Comparison of ENCODE assay signal across 11 cellular contexts in genomic region chr4:54276633-54277426, GRCh38. TPM values are rescaled to one million over a fixed set of nuclear protein-coding genes. Genes with fewer than 3 reads are reported as not detected.
A peak's percentile ranks its signal among the peaks of the same experiment; 100 is the strongest.
DNase-seq lines count a peak whose midpoint lies in the region; ATAC-seq and TF ChIP-seq lines count a peak whose summit lies in the region.
"Had no signal": no experiment of that assay in that cellular context is flagged by ENCODE, and none has a peak within 500 bp of the region (broad histone marks: within the 10 kb centered on the region; RNA-seq: fewer than 3 reads in every experiment).

No MANE protein-coding gene starts in this region.

- peaks cover 5 to 18% of the 10 kb centered on the region in 2 experiments for H3K9me3 Mint-ChIP-seq in H9
- peaks cover 5% of the 10 kb centered on the region for H3K9me3 Mint-ChIP-seq in activated T-helper 1 cell treated with anti-CD3 and anti-CD28 coated beads, Interleukin-12 subunit alpha, Interleukin-12 subunit beta, Interleukin-2, Interleukin-4 antibody, amounts not matched to agents 30 ng/mL and 10 ng/mL and 1 ng/mL, durations not matched to agents 14 hours and 24 hours and 36 hours
- peaks cover 0 to 5% (median 2%) of the 10 kb centered on the region in 11 donors for H3K9me3 Mint-ChIP-seq in naive thymus-derived CD4-positive, alpha-beta T cell

- H4K5ac ChIP-seq in H9 (ENCODE audit: insufficient read length, low read depth, low read length): no peak overlapping the region

- no peak overlapping the region for H3K56ac ChIP-seq in H9 (ENCODE audit: insufficient read length, low read depth, low read length)

- no peaks in the 10 kb centered on the region for H4K20me1 ChIP-seq in H9 (ENCODE audit: control insufficient read depth, insufficient read depth, insufficient read length)
- H4K20me1 ChIP-seq: BLaER1 had no signal

- peaks cover 35 to 45% of the 10 kb centered on the region in 2 experiments for H3K4me1 Mint-ChIP-seq in H9
- peaks cover 32% of the 10 kb centered on the region for H3K4me1 Mint-ChIP-seq in activated T-helper 1 cell treated with anti-CD3 and anti-CD28 coated beads, Interleukin-12 subunit alpha, Interleukin-12 subunit beta, Interleukin-2, Interleukin-4 antibody, amounts not matched to agents 30 ng/mL and 10 ng/mL and 1 ng/mL, durations not matched to agents 14 hours and 24 hours and 36 hours (ENCODE audit: low read depth)
- H3K4me1 Mint-ChIP-seq in naive thymus-derived CD4-positive, alpha-beta T cell: peaks cover 0 to 19% (median 0%) of the 10 kb centered on the region in 7 donors

- H2BK15ac ChIP-seq in H9 (ENCODE audit: low read depth, low read length): no peak overlapping the region

- H2BK120ac ChIP-seq in H9 (ENCODE audit: low read depth, low read length, poor library complexity, severe bottlenecking): no peak overlapping the region

- H3K23ac ChIP-seq in H9 (ENCODE audit: insufficient read length, low read depth, low read length): no peak overlapping the region

- peak overlapping the region; percentile 35 to 64 (median 46); a peak in 5 of 7 replicates for H3K27ac Mint-ChIP-seq in H9
- no peak overlapping the region for H3K27ac Mint-ChIP-seq in activated T-helper 1 cell treated with anti-CD3 and anti-CD28 coated beads, Interleukin-12 subunit alpha, Interleukin-12 subunit beta, Interleukin-2, Interleukin-4 antibody, amounts not matched to agents 30 ng/mL and 10 ng/mL and 1 ng/mL, durations not matched to agents 14 hours and 24 hours and 36 hours
- H3K27ac Mint-ChIP-seq in naive thymus-derived CD4-positive, alpha-beta T cell: peak overlapping the region in 2 of 9 donors; percentile 8 to 51

- H3K4me3 Mint-ChIP-seq in H9: peak overlapping the region; percentile 60 to 68
- H3K4me3 Mint-ChIP-seq in activated T-helper 1 cell treated with anti-CD3 and anti-CD28 coated beads, Interleukin-12 subunit alpha, Interleukin-12 subunit beta, Interleukin-2, Interleukin-4 antibody, amounts not matched to agents 30 ng/mL and 10 ng/mL and 1 ng/mL, durations not matched to agents 14 hours and 24 hours and 36 hours: peak overlapping the region; percentile 40
- H3K4me3 Mint-ChIP-seq in naive thymus-derived CD4-positive, alpha-beta T cell: peak overlapping the region in 1 of 10 donors; percentile 48

- H3K4me3 ChIP-seq in ACC112 (ENCODE audit: low read depth, low read length) (peak overlapping the region; percentile 17), iPS-18a (ENCODE audit: low read length) (peak overlapping the region; percentile 43), WERI-Rb-1 (ENCODE audit: low read depth, low read length) (no peak overlapping the region)
- no peak overlapping the region for H3K4me3 ChIP-seq in naive thymus-derived CD4-positive, alpha-beta T cell (ENCODE audit: low read length)
- H3K4me3 ChIP-seq: BLaER1 had no signal

- H3K4ac ChIP-seq in H9 (ENCODE audit: low read depth, low read length): no peak overlapping the region

- H3K4me1 ChIP-seq in ACC112 (ENCODE audit: control insufficient read depth, insufficient read depth, low read length, unreplicated experiment) (peaks cover 46% of the 10 kb centered on the region), H9 (ENCODE audit: insufficient read depth, low read length) (peaks cover 10% of the 10 kb centered on the region), iPS-18a (ENCODE audit: control insufficient read depth, low read depth, low read length) (peaks cover 24% of the 10 kb centered on the region)
- H3K4me1 ChIP-seq in naive thymus-derived CD4-positive, alpha-beta T cell (ENCODE audit: control insufficient read depth in 2 of 2, insufficient read depth in 2 of 2, low read length in 2 of 2): no peaks in the 10 kb centered on the region
- H3K4me1 ChIP-seq: BLaER1 had no signal

- no peaks in the 10 kb centered on the region for H3K23me2 ChIP-seq in H9 (ENCODE audit: insufficient read length, low read depth, low read length, poor library complexity, severe bottlenecking)

- H2BK20ac ChIP-seq in H9 (ENCODE audit: low read depth, low read length, poor library complexity, severe bottlenecking): no peak overlapping the region

- peak overlapping the region; percentile 70 for H3K27ac ChIP-seq in ACC112 (ENCODE audit: low read depth, low read length)
- H3K27ac ChIP-seq in H9 (ENCODE audit: insufficient read length, low read depth, low read length): no peak overlapping the region
- H3K27ac ChIP-seq in iPS-18a (ENCODE audit: low read length): no peak overlapping the region
- no peak overlapping the region for H3K27ac ChIP-seq in naive thymus-derived CD4-positive, alpha-beta T cell (ENCODE audit: low read depth, low read length)
- H3K27ac ChIP-seq in WERI-Rb-1: no peak overlapping the region
- H3K27ac ChIP-seq: BLaER1 had no signal

- WGBS in H9 (ENCODE audit: extremely low coverage, insufficient read length, low lambda C conversion rate): no CpG with 5 or more reads among the region's 20 CpGs

- H3K27me3 ChIP-seq in ACC112 (ENCODE audit: insufficient read depth, low read length) (no peaks in the 10 kb centered on the region), H9 (ENCODE audit: insufficient read depth, low read length) (no peaks in the 10 kb centered on the region), iPS-18a (ENCODE audit: control insufficient read depth, insufficient read depth, low read length) (peaks cover 5% of the 10 kb centered on the region), WERI-Rb-1 (ENCODE audit: insufficient read depth, low read depth, severe bottlenecking) (peaks cover 80% of the 10 kb centered on the region)
- peaks cover 0 to 4% of the 10 kb centered on the region in 2 donors for H3K27me3 ChIP-seq in naive thymus-derived CD4-positive, alpha-beta T cell (ENCODE audit: control insufficient read depth in 2 of 2, insufficient read depth in 2 of 2, low read length in 2 of 2)
- H3K27me3 ChIP-seq: BLaER1 had no signal

- no peak overlapping the region for H4K91ac ChIP-seq in H9 (ENCODE audit: insufficient read length, low read depth, low read length)

- H4K8ac ChIP-seq in H9 (replicated peaks; ENCODE audit: insufficient read length, low read depth, low read length): no peak overlapping the region

- no peak for ATAC-seq in GM21390 (IDR thresholded peaks at IDR 0.05; ENCODE audit: unreplicated experiment)
- no peak for ATAC-seq in naive thymus-derived CD4-positive, alpha-beta T cell
- no peak for ATAC-seq in GM21526 (IDR thresholded peaks at IDR 0.05; ENCODE audit: low FRiP score, unreplicated experiment)

- H2BK5ac ChIP-seq in H9 (ENCODE audit: insufficient read length, low read length): no peak overlapping the region

- no peak overlapping the region for H2AK5ac ChIP-seq in H9 (ENCODE audit: insufficient read length, low read length)

- no peaks in the 10 kb centered on the region for H3K9me3 ChIP-seq in H9 (ENCODE audit: control insufficient read depth, low read depth, low read length)
- no peaks in the 10 kb centered on the region for H3K9me3 ChIP-seq in iPS-18a (ENCODE audit: control insufficient read depth, low read depth, low read length)
- no peaks in the 10 kb centered on the region for H3K9me3 ChIP-seq in naive thymus-derived CD4-positive, alpha-beta T cell (ENCODE audit: control insufficient read depth in 2 of 3, low read length in 3 of 3)
- no peaks in the 10 kb centered on the region for H3K9me3 ChIP-seq in WERI-Rb-1 (ENCODE audit: severe bottlenecking)
- H3K9me3 ChIP-seq: BLaER1 had no signal

- H3K36me3 Mint-ChIP-seq in H9 (ENCODE audit: insufficient read depth in 1 of 3, low read depth in 3 of 3): peaks cover 14 to 23% (median 19%) of the 10 kb centered on the region in 3 experiments
- peaks cover 3% of the 10 kb centered on the region for H3K36me3 Mint-ChIP-seq in activated T-helper 1 cell treated with anti-CD3 and anti-CD28 coated beads, Interleukin-12 subunit alpha, Interleukin-12 subunit beta, Interleukin-2, Interleukin-4 antibody, amounts not matched to agents 30 ng/mL and 10 ng/mL and 1 ng/mL, durations not matched to agents 14 hours and 24 hours and 36 hours (ENCODE audit: low read depth)
- H3K36me3 Mint-ChIP-seq in naive thymus-derived CD4-positive, alpha-beta T cell: peaks cover 0 to 2% (median 0%) of the 10 kb centered on the region in 5 donors

- peak overlapping the region; percentile 80 for H3K4me2 ChIP-seq in H9 (ENCODE audit: insufficient read depth, insufficient read length, low read length)
- H3K4me2 ChIP-seq: BLaER1 had no signal

- H3K79me2 ChIP-seq in ACC112 (ENCODE audit: control insufficient read depth, insufficient read depth, low read length, unreplicated experiment) (no peaks in the 10 kb centered on the region), H9 (ENCODE audit: insufficient read depth, low read length) (no peaks in the 10 kb centered on the region)

- H3K36me3 ChIP-seq in ACC112 (ENCODE audit: insufficient read depth, low read length): peaks cover 62% of the 10 kb centered on the region
- no peaks in the 10 kb centered on the region for H3K36me3 ChIP-seq in iPS-18a (ENCODE audit: control insufficient read depth, low read depth, low read length)
- H3K36me3 ChIP-seq in naive thymus-derived CD4-positive, alpha-beta T cell (ENCODE audit: control insufficient read depth in 2 of 3, insufficient read depth in 3 of 3, low read length in 3 of 3): no peaks in the 10 kb centered on the region
- no peaks in the 10 kb centered on the region for H3K36me3 ChIP-seq in WERI-Rb-1
- H3K36me3 ChIP-seq: BLaER1 had no signal

- no peak for TF ChIP-seq CTCF in H9 (conservative IDR thresholded peaks at IDR 0.05)
- no peak for TF ChIP-seq CTCF in WERI-Rb-1 (IDR thresholded peaks at IDR 0.05; ENCODE audit: low read depth, low read length)

- peaks cover 19% of the 10 kb centered on the region for H3K27me3 Mint-ChIP-seq in H9 (ENCODE audit: low read depth)
- H3K27me3 Mint-ChIP-seq in activated T-helper 1 cell treated with anti-CD3 and anti-CD28 coated beads, Interleukin-12 subunit alpha, Interleukin-12 subunit beta, Interleukin-2, Interleukin-4 antibody, amounts not matched to agents 30 ng/mL and 10 ng/mL and 1 ng/mL, durations not matched to agents 14 hours and 24 hours and 36 hours (ENCODE audit: insufficient read depth): peaks cover 3% of the 10 kb centered on the region
- H3K27me3 Mint-ChIP-seq in naive thymus-derived CD4-positive, alpha-beta T cell: peaks cover 0 to 62% (median 41%) of the 10 kb centered on the region in 5 donors

- H3K79me1 ChIP-seq in H9 (ENCODE audit: insufficient read depth, low read depth, low read length, poor library complexity, severe bottlenecking): no peaks in the 10 kb centered on the region

- no peak overlapping the region for H3T11ph ChIP-seq in H9 (ENCODE audit: low read length)

- CTCF ChIA-PET in naive thymus-derived CD4-positive, alpha-beta T cell (lab: Charles Lee): no interaction called here

- no peak overlapping the region for H3K14ac ChIP-seq in H9 (ENCODE audit: insufficient read depth, low read length)

- POLR2A ChIA-PET in naive thymus-derived CD4-positive, alpha-beta T cell (lab: Charles Lee): no interaction called here

- no peak overlapping the region for H2BK12ac ChIP-seq in H9 (ENCODE audit: insufficient read length, low read depth, low read length)

- H3K9ac ChIP-seq in H9 (ENCODE audit: extremely low read depth, insufficient read length, low read length) (no peak overlapping the region), iPS-18a (ENCODE audit: low read length) (no peak overlapping the region)
- H3K9ac ChIP-seq: BLaER1 had no signal

- intact Hi-C loops in activated T-helper 1 cell treated with anti-CD3 and anti-CD28 coated beads, Interleukin-12 subunit alpha, Interleukin-12 subunit beta, Interleukin-2, Interleukin-4 antibody, amounts not matched to agents 30 ng/mL and 10 ng/mL and 1 ng/mL, durations not matched to agents 14 hours and 24 hours and 36 hours (cut with micrococcal nuclease): no loop called here
- intact Hi-C loops in naive thymus-derived CD4-positive, alpha-beta T cell (cut with micrococcal nuclease): no loop called here

- H2AFZ ChIP-seq in ACC112 (ENCODE audit: low read length, unreplicated experiment) (no peak overlapping the region), H9 (ENCODE audit: low read length) (peak overlapping the region; percentile 46)

- DNase-seq in H9 (peak; percentile 49), WERI-Rb-1 (no peak)
- no peak for DNase-seq in activated T-helper 1 cell treated with anti-CD3 and anti-CD28 coated beads, Interleukin-12 subunit alpha, Interleukin-12 subunit beta, Interleukin-2, Interleukin-4 antibody, amounts not matched to agents 30 ng/mL and 10 ng/mL and 1 ng/mL, durations not matched to agents 14 hours and 24 hours and 36 hours (ENCODE audit: low spot score)
- DNase-seq in naive thymus-derived CD4-positive, alpha-beta T cell: no peak
- DNase-seq: activated CD4-positive, alpha-beta T cell treated with anti-CD3 and anti-CD28 coated beads, Interleukin-2, amount 50 U/mL, for 48 hours; NCI-H1105 had no signal

- no peak overlapping the region for H3K18ac ChIP-seq in H9 (ENCODE audit: insufficient read length, low read depth, low read length)

RNA-seq across cellular contexts. Expression of gene PDGFRA, which starts 47.7 kb away (rescaled TPM):
- total RNA-seq in H9 (2021): 6.6 and 6.8 TPM in 2 replicates
- total RNA-seq in activated T-helper 1 cell treated with anti-CD3 and anti-CD28 coated beads, Interleukin-12 subunit alpha, Interleukin-12 subunit beta, Interleukin-2, Interleukin-4 antibody, amounts not matched to agents 30 ng/mL and 10 ng/mL and 1 ng/mL, durations not matched to agents 14 hours and 24 hours and 36 hours: 0.24 and 0.47 TPM in 2 replicates
- 1 to 10 TPM in 1 of 5 experiments, not detected in 4; 1.9 TPM for total RNA-seq in naive thymus-derived CD4-positive, alpha-beta T cell
- not detected for polyA plus RNA-seq in naive thymus-derived CD4-positive, alpha-beta T cell

Comparison
In these comparisons a context has a peak if more than half of its experiments do, and no peak if none do; other contexts are left out.
1. H3K4me3 ChIP-seq: peak in ACC112 (single experiment) and iPS-18a (single experiment); none in naive thymus-derived CD4-positive, alpha-beta T cell (single experiment) and WERI-Rb-1 (single experiment).